Comparison of ENCODE assay signal across 1 cellular context in genomic region chr10:6578221-6579192, GRCh38.
TF ChIP-seq lines count a peak whose summit lies in the region.

No MANE protein-coding gene starts in this region.

TF ChIP-seq in H1, 55 proteins besides CTCF, POLR2A, EP300 and RAD21:
- no peak for TF ChIP-seq MAFK (IDR thresholded peaks at IDR 0.05; ENCODE audit: low read depth, low read length)
- TF ChIP-seq HDAC6 (IDR thresholded peaks at IDR 0.05; ENCODE audit: low read depth, low read length): no peak
- TF ChIP-seq POLR2AphosphoS5 (IDR thresholded peaks at IDR 0.05; ENCODE audit: low read depth, low read length): no peak
- TF ChIP-seq BACH1 (IDR thresholded peaks at IDR 0.05; ENCODE audit: low read length): no peak
- no peak for TF ChIP-seq YY1 (IDR thresholded peaks at IDR 0.05; ENCODE audit: low read depth, low read length)
- TF ChIP-seq NANOG (IDR thresholded peaks at IDR 0.05; ENCODE audit: insufficient read depth, low read depth, low read length, poor library complexity, severe bottlenecking): no peak
- TF ChIP-seq FOSL1 (IDR thresholded peaks at IDR 0.05; ENCODE audit: insufficient read depth, low read depth, low read length): no peak
